ENCODE assay signal across 1 cellular context in genomic region chr5:175202461-175203065, GRCh38.
TF ChIP-seq lines count a peak whose summit lies in the region.

No MANE protein-coding gene starts in this region.

TF ChIP-seq in GM23338, 12 proteins besides CTCF, POLR2A, EP300 and RAD21 (continued from another document):
- TF ChIP-seq REST (IDR thresholded peaks at IDR 0.05; ENCODE audit: unreplicated experiment): no peak
